Comparison of ENCODE assay signal across 8 cellular contexts in the genomic region with DNA sequence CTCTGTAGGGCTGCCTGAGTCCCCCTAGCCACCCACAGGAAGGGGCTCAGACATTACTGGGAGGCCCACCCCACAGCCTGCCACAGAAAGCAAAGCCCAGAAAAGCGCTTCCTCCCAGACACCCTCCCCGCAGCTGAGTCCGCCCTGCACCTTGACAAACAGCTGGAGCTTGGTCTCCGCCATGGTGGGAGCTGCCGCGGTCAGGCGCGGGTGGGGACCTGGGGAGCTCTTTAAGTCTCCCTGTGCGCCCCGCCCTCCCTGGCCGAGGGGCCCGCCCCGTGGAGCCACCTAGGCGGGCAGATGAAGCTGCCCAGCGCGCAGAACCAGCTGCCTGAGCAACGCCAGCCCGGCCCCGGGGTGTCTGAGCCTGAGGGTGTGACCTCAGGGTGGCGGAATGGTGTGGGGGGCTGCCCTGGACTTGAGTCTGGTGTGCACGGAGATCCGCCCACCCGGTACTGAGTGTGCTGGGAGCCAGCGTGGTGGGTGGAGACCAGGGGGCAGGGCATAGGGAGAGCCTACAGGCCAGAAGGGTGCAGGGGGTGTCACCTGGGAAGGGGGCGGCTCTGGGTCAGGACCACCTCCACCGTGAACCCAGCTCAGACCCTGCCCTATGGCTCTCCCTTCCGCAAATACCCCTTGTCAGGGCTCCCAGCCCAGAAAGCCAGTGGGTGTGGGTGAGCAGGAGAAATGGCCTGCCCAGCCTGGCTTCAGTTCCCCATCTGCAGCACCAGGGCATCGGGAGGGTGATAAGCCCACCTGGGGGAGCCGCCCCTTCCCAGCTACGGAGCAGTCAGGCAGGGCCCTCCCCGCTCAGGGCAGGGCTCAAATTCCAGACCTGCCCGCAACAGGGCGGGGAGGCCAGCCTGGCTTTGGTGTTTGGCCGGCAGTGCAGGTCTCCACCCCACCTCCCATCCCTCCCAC. TPM values are rescaled to one million over a fixed set of nuclear protein-coding genes. Genes with fewer than 3 reads are reported as not detected.
DNase-seq lines count a peak whose midpoint lies in the region; ATAC-seq, FAIRE-seq and TF ChIP-seq lines count a peak whose summit lies in the region.

CLIC3 (minus strand) TSS at position 208 of the 921 bp plus-strand sequence; CDS start at position 183, 25 bp downstream.

- ATAC-seq in activated B cell treated with CpG ODN at 0.5 μM for 24 hours (ENCODE audit: low read depth): no peak
- no peak for ATAC-seq in HG03045 (IDR thresholded peaks at IDR 0.05; ENCODE audit: unreplicated experiment)
- no peak for ATAC-seq in activated CD4-positive, CD25-positive, alpha-beta regulatory T cell treated with anti-CD3 and anti-CD28 coated beads, Interleukin-2, amount 50 U/mL, for 24 hours
- no peak for ATAC-seq in HG03135 (IDR thresholded peaks at IDR 0.05; ENCODE audit: unreplicated experiment)

- no peak within 1 kb of the TSS; the same call in 1 of the 2 replicates for H3K18ac ChIP-seq in H1 (ENCODE audit: extremely low read depth, low read length)

- CTCF ChIA-PET in activated naive CD4-positive, alpha-beta T cell treated with anti-CD3 and anti-CD28 coated beads, Interleukin-2, amount 10 ng/mL, durations not matched to agents 7 days and 5 days (lab: Charles Lee): interaction anchor here (1.0 to 1.6 kb wide), 2 partner anchors 33 to 38 kb away, joined by 5 to 7 read pairs; no protein-coding TSS in a partner anchor
- CTCF ChIA-PET in activated naive CD4-positive, alpha-beta T cell treated with anti-CD3 and anti-CD28 coated beads for 36 hours (lab: Charles Lee): interaction anchor here (0.8 to 1.6 kb wide), 2 partner anchors 33 to 50 kb away, joined by 5 to 15 read pairs; no protein-coding TSS in a partner anchor
- CTCF ChIA-PET in activated B cell treated with CpG ODN at 0.5 μM for 24 hours (lab: Charles Lee): interaction anchor here (1.0 to 2.9 kb wide), 3 partner anchors 33 to 49 kb away, joined by 3 to 11 read pairs (median 8); no protein-coding TSS in a partner anchor
- CTCF ChIA-PET in H1 (lab: Charles Lee; ENCODE audit: partially characterized antibody): interaction anchor here (1.0 to 5.6 kb wide), 16 partner anchors 9 to 178 kb away, joined by 3 to 29 read pairs (median 4); partner anchors contain the start of genes ABCA2, FUT7, LCNL1 and PTGDS

- H3K79me1 ChIP-seq in H1 (ENCODE audit: low read depth, low read length): no peaks in the 10 kb centered on the region

- peak within 1 kb of the TSS; percentile 56 for H3K4me3 Mint-ChIP-seq in activated naive CD4-positive, alpha-beta T cell treated with anti-CD3 and anti-CD28 coated beads, Interleukin-2, amount 10 ng/mL, durations not matched to agents 7 days and 5 days
- H3K4me3 Mint-ChIP-seq in activated naive CD4-positive, alpha-beta T cell treated with anti-CD3 and anti-CD28 coated beads for 36 hours: no peak within 1 kb of the TSS
- peak within 1 kb of the TSS; percentile 15 for H3K4me3 Mint-ChIP-seq in activated B cell treated with CpG ODN at 0.5 μM for 24 hours

- peak within 1 kb of the TSS; percentile 35; the same call in 1 of the 2 replicates for H2BK5ac ChIP-seq in H1 (ENCODE audit: low read depth, low read length)

- peak within 1 kb of the TSS; percentile 95; the same call in 1 of the 2 replicates for H2BK15ac ChIP-seq in H1 (ENCODE audit: low read length)

- H2BK12ac ChIP-seq in H1 (ENCODE audit: low read depth, low read length): peak within 1 kb of the TSS; percentile 60; the same call in 1 of the 2 replicates

- no peak within 1 kb of the TSS for H2BK120ac ChIP-seq in H1 (replicated peaks; ENCODE audit: low read depth, low read length)

- peaks cover 7% of the 10 kb centered on the region for H3K36me3 Mint-ChIP-seq in activated naive CD4-positive, alpha-beta T cell treated with anti-CD3 and anti-CD28 coated beads, Interleukin-2, amount 10 ng/mL, durations not matched to agents 7 days and 5 days
- H3K36me3 Mint-ChIP-seq in activated naive CD4-positive, alpha-beta T cell treated with anti-CD3 and anti-CD28 coated beads for 36 hours (ENCODE audit: low read depth): peaks cover 9% of the 10 kb centered on the region
- peaks cover 7% of the 10 kb centered on the region for H3K36me3 Mint-ChIP-seq in activated B cell treated with CpG ODN at 0.5 μM for 24 hours (ENCODE audit: low read depth)

- no peak within 1 kb of the TSS for H2AK5ac ChIP-seq in H1 (ENCODE audit: low read depth, low read length)

- H3K23ac ChIP-seq in H1 (ENCODE audit: insufficient read length): no peak within 1 kb of the TSS

- peaks cover 59% of the 10 kb centered on the region for H3K4me1 Mint-ChIP-seq in activated naive CD4-positive, alpha-beta T cell treated with anti-CD3 and anti-CD28 coated beads, Interleukin-2, amount 10 ng/mL, durations not matched to agents 7 days and 5 days
- peaks cover 21% of the 10 kb centered on the region for H3K4me1 Mint-ChIP-seq in activated naive CD4-positive, alpha-beta T cell treated with anti-CD3 and anti-CD28 coated beads for 36 hours (ENCODE audit: low read depth)
- peaks cover 72% of the 10 kb centered on the region for H3K4me1 Mint-ChIP-seq in activated B cell treated with CpG ODN at 0.5 μM for 24 hours

- H3K4ac ChIP-seq in H1 (replicated peaks; ENCODE audit: insufficient read length, low read depth, low read length): no peak within 1 kb of the TSS

- no peak for TF ChIP-seq POLR2A in H1 (IDR thresholded peaks at IDR 0.05; ENCODE audit: control extremely low read depth in 1 of 2, low read depth in 2 of 2, low read length in 2 of 2)

- peak within 1 kb of the TSS; percentile 41 for H4K91ac ChIP-seq in H1 (replicated peaks; ENCODE audit: insufficient read length, low read length)

- H3K9me3 Mint-ChIP-seq in activated naive CD4-positive, alpha-beta T cell treated with anti-CD3 and anti-CD28 coated beads, Interleukin-2, amount 10 ng/mL, durations not matched to agents 7 days and 5 days: no peaks in the 10 kb centered on the region
- no peaks in the 10 kb centered on the region for H3K9me3 Mint-ChIP-seq in activated naive CD4-positive, alpha-beta T cell treated with anti-CD3 and anti-CD28 coated beads for 36 hours
- H3K9me3 Mint-ChIP-seq in activated B cell treated with CpG ODN at 0.5 μM for 24 hours: no peaks in the 10 kb centered on the region

- intact Hi-C loops in activated naive CD4-positive, alpha-beta T cell treated with anti-CD3 and anti-CD28 coated beads for 36 hours (cut with micrococcal nuclease): no loop called here
- intact Hi-C loops in activated B cell treated with CpG ODN at 0.5 μM for 24 hours (cut with micrococcal nuclease): no loop called here

- no peak within 1 kb of the TSS for H3K14ac ChIP-seq in H1 (ENCODE audit: insufficient read length)

- H4K8ac ChIP-seq in H1 (ENCODE audit: extremely low read depth, insufficient read depth, low read length): no peak within 1 kb of the TSS

- H3K4me1 ChIP-seq in H1 (replicated peaks in 1 of 4; ENCODE audit: control insufficient read depth in 3 of 4, insufficient read depth in 4 of 4, low read length in 3 of 4): peaks cover 0 to 20% (median 11%) of the 10 kb centered on the region in 4 experiments; a peak in 6 of 7 replicates

- no peaks in the 10 kb centered on the region; a peak in 1 of 7 replicates for H3K27me3 ChIP-seq in H1 (replicated peaks in 1 of 4; ENCODE audit: control insufficient read depth in 3 of 4, extremely low read depth in 1 of 4, insufficient read depth in 3 of 4, low read length in 3 of 4)

- POLR2A ChIA-PET in activated B cell treated with CpG ODN at 0.5 μM for 24 hours (lab: Charles Lee) (interaction anchor here (0.5 to 2.0 kb wide), 8 partner anchors 10 to 269 kb away, joined by 3 to 7 read pairs (median 3); partner anchors contain the start of genes ABCA2 and EDF1), H1 (lab: Charles Lee; ENCODE audit: partially characterized antibody) (interaction anchor here (0.8 to 1.4 kb wide), 6 partner anchors 11 to 152 kb away, joined by 3 to 5 read pairs (median 3); no protein-coding TSS in a partner anchor)

- no peak for FAIRE-seq in H1 (lab: Jason Lieb, UNC)

- TF ChIP-seq CTCF in activated B cell treated with CpG ODN at 0.5 μM for 24 hours (IDR thresholded peaks at IDR 0.05) (no peak), H1 (IDR thresholded peaks at IDR 0.05; ENCODE audit: control extremely low read depth in 1 of 3, insufficient read depth in 1 of 3, low read depth in 1 of 3, low read length in 3 of 3) (no peak)

- H3K56ac ChIP-seq in H1 (replicated peaks; ENCODE audit: insufficient read length, low read depth, low read length): no peak within 1 kb of the TSS

- peaks cover 0 to 2% of the 10 kb centered on the region in 2 experiments for H4K20me1 ChIP-seq in H1 (replicated peaks in 1 of 2; ENCODE audit: control insufficient read depth in 1 of 2, insufficient read depth in 2 of 2, low read length in 2 of 2)

- no peak within 1 kb of the TSS for H2BK20ac ChIP-seq in H1 (ENCODE audit: low read length)

- H4K5ac ChIP-seq in H1 (ENCODE audit: insufficient read length, low read depth, low read length): no peak within 1 kb of the TSS

- H3K9ac ChIP-seq in H1 (replicated peaks in 1 of 4; ENCODE audit: extremely low read depth in 1 of 4, low read depth in 3 of 4, low read length in 3 of 4): no peak within 1 kb of the TSS

- no peaks in the 10 kb centered on the region for H3K9me3 ChIP-seq in H1 (ENCODE audit: insufficient read depth in 2 of 2, low read depth in 1 of 2, low read length in 1 of 2)

- peaks cover 37% of the 10 kb centered on the region for H3K27me3 Mint-ChIP-seq in activated naive CD4-positive, alpha-beta T cell treated with anti-CD3 and anti-CD28 coated beads, Interleukin-2, amount 10 ng/mL, durations not matched to agents 7 days and 5 days
- H3K27me3 Mint-ChIP-seq in activated naive CD4-positive, alpha-beta T cell treated with anti-CD3 and anti-CD28 coated beads for 36 hours (ENCODE audit: low read depth): peaks cover 13% of the 10 kb centered on the region
- no peaks in the 10 kb centered on the region for H3K27me3 Mint-ChIP-seq in activated B cell treated with CpG ODN at 0.5 μM for 24 hours

- 28% methylated on average over 32 of the region's 34 CpGs; no CpG with 5 or more reads in 1 of the 2 experiments for WGBS in H1 (ENCODE audit: extremely low coverage in 1 of 2, insufficient coverage in 1 of 2, insufficient read length in 1 of 2, insufficient replicate concordance in 2 of 2, low coverage in 1 of 2, low lambda C conversion rate in 2 of 2, missing lambda C conversion rate in 1 of 2), 2 experiments

- H3K4me3 ChIP-seq in H1 (ENCODE audit: extremely low read depth in 1 of 4, insufficient read depth in 2 of 4, low read depth in 3 of 4, low read length in 4 of 4): peak within 1 kb of the TSS in 2 of 4 experiments; percentile 1 to 50; a peak in 3 of 8 replicates
- H3K4me3 ChIP-seq in skin epidermis: peak within 1 kb of the TSS; percentile 4 to 52 (median 22)

- TF ChIP-seq RAD21 in H1 (IDR thresholded peaks at IDR 0.05 in 1 of 2, conservative IDR thresholded peaks at IDR 0.05 in 1 of 2; ENCODE audit: low read depth in 2 of 2, low read length in 2 of 2): no peak

- DNase-seq in activated naive CD4-positive, alpha-beta T cell treated with anti-CD3 and anti-CD28 coated beads, Interleukin-2, amount 10 ng/mL, durations not matched to agents 7 days and 5 days: peak; percentile 73
- no peak for DNase-seq in activated naive CD4-positive, alpha-beta T cell treated with anti-CD3 and anti-CD28 coated beads for 36 hours
- DNase-seq in activated B cell treated with CpG ODN at 0.5 μM for 24 hours: peak; percentile 40
- DNase-seq in H1 (ENCODE audit: low read depth in 1 of 2, low spot score in 2 of 2): peak in 1 of 2 experiments; percentile 74

- peaks cover 0 to 2% (median 0%) of the 10 kb centered on the region in 4 experiments; a peak in 1 of 8 replicates for H3K36me3 ChIP-seq in H1 (ENCODE audit: control insufficient read depth in 2 of 4, insufficient read depth in 4 of 4, low read length in 3 of 4)

- peak within 1 kb of the TSS; percentile 47 to 77 for H3K4me2 ChIP-seq in H1 (ENCODE audit: insufficient read depth in 1 of 2, low read depth in 2 of 2, low read length in 2 of 2)

- no peaks in the 10 kb centered on the region for H3K79me2 ChIP-seq in H1 (ENCODE audit: control insufficient read depth in 1 of 2, insufficient read depth in 2 of 2, low read length in 2 of 2)

- H2AFZ ChIP-seq in H1 (ENCODE audit: low read length): no peak within 1 kb of the TSS

- peaks cover 17% of the 10 kb centered on the region for H3K23me2 ChIP-seq in H1 (ENCODE audit: low read depth, low read length)

- H3K27ac Mint-ChIP-seq in activated naive CD4-positive, alpha-beta T cell treated with anti-CD3 and anti-CD28 coated beads, Interleukin-2, amount 10 ng/mL, durations not matched to agents 7 days and 5 days: peak within 1 kb of the TSS; percentile 85
- H3K27ac Mint-ChIP-seq in activated naive CD4-positive, alpha-beta T cell treated with anti-CD3 and anti-CD28 coated beads for 36 hours: no peak within 1 kb of the TSS
- peak within 1 kb of the TSS; percentile 18 for H3K27ac Mint-ChIP-seq in activated B cell treated with CpG ODN at 0.5 μM for 24 hours

- H3K27ac ChIP-seq in H1 (ENCODE audit: low read depth, low read length) (no peak within 1 kb of the TSS), skin epidermis (peak within 1 kb of the TSS in 19 of 21 experiments; percentile 10 to 85 (median 60))

- TF ChIP-seq EP300 in H1 (IDR thresholded peaks at IDR 0.05; ENCODE audit: borderline replicate concordance in 1 of 2, low read depth in 2 of 2, low read length in 2 of 2): no peak

RNA-seq across cellular contexts. Expression of gene CLIC3, which starts in this region (rescaled TPM):
- not detected for total RNA-seq in activated naive CD4-positive, alpha-beta T cell treated with anti-CD3 and anti-CD28 coated beads for 36 hours
- total RNA-seq in activated B cell treated with CpG ODN at 0.5 μM for 24 hours: not detected in 2 replicates
- not detected in 2 replicates for total RNA-seq in H1 (2021; fragmentation: NEBNext Ultra II Directional; extraction: Animal tissue kit (Norgen Biotek cat#: 25700))
- polyA plus RNA-seq in H1 (2011; rRNA removed): 0.12 and 0.33 TPM in 2 replicates
- 0.18 TPM for polyA plus RNA-seq in H1 (2011; cell fraction: cytosol; rRNA removed)
- 0.17 TPM for polyA plus RNA-seq in H1 (2011; cell fraction: nucleus; rRNA removed)
- not detected in 4 replicates for polyA plus RNA-seq in H1 (2012, experiment 1 of 2)
- 0.26 TPM for polyA plus RNA-seq in H1 (2012, experiment 2 of 2)
- 0.20 TPM for polyA plus RNA-seq in H1 (2013, experiment 1 of 2)
- 0.29 TPM for polyA plus RNA-seq in H1 (2013, experiment 2 of 2)
- polyA minus RNA-seq in H1 (2011; rRNA and poly(A)+ RNA removed): not detected in 2 replicates
- not detected for polyA minus RNA-seq in H1 (2011; cell fraction: cytosol; rRNA and poly(A)+ RNA removed)
- 1.2 TPM for polyA minus RNA-seq in H1 (2011; cell fraction: nucleus; rRNA and poly(A)+ RNA removed)

Comparison
In these comparisons a context has a peak if more than half of its experiments do, and no peak if none do; other contexts are left out.
1. Peak in DNase-seq in activated B cell treated with CpG ODN at 0.5 μM for 24 hours; RNA of the gene not detected or under 1 TPM.